ENCODE assay signal across 18 cellular contexts in the genomic region with DNA sequence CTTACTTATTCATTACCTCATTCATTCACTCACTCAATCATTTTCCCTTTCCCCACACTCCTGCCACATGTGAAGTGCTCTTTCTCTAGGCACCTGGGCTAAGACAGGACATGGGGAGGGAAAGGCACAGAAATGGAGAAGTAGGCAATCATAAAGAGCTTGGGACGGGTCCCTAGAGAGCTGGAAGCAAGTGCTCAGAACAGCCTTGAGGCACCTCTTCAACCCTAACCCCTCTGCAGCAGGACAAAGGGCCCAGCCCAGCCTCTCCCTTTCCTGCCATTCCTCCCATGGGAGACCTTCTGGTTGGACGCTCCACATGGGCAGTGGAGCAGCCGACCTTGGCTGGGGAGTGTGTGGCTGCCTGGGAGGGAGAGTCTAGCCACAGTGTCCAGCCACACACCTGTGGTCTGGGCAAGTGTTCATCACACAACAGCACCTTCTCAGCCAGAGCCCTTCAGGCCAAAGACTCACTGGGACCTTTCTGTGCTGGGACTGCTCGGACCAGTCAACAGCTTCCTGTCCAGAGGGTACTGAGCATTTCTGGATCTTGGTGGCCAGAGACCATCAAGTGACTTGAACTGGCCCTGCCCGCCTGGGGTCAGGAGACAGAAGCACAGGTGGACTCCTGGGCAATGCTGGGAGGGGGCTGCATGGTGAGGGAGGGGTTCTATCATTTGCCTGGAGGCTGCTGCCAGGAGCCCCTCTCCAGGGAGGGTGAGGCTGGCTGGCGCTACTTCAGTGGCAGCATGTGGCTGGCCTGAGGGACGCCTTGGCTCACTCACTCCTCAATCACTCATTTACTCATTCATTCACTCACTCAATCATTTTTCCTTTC. TPM values are rescaled to one million over a fixed set of nuclear protein-coding genes. Genes with fewer than 3 reads are reported as not detected.
DNase-seq lines count a peak whose midpoint lies in the region; ATAC-seq, FAIRE-seq and TF ChIP-seq lines count a peak whose summit lies in the region.
"Had no signal": no experiment of that assay in that cellular context is flagged by ENCODE, and none has a peak within 500 bp of the region (broad histone marks: within the 10 kb centered on the region; RNA-seq: fewer than 3 reads in every experiment).

No MANE protein-coding gene starts in this region.

- in situ Hi-C loops in G401 (cut with HindIII; ENCODE audit: low sequenced_read_pairs), result no loop called here

- H3K79me2 ChIP-seq in MM.1S (ENCODE audit: low read length), result no peaks in the 10 kb centered on the region

- no peaks in the 10 kb centered on the region for H3F3A ChIP-seq in MM.1S (ENCODE audit: insufficient read depth, low read length)

- H3K27me3 ChIP-seq in BLaER1 (no peaks in the 10 kb centered on the region), mucosa of stomach (ENCODE audit: control insufficient read depth, insufficient read depth, low read length) (no peaks in the 10 kb centered on the region), small intestine (ENCODE audit: control insufficient read depth in 2 of 2, insufficient read depth in 2 of 2, low read length in 2 of 2) (no peaks in the 10 kb centered on the region), MM.1S (replicated peaks; ENCODE audit: insufficient read depth, low read length) (peaks cover 68% of the 10 kb centered on the region)

- no peak for ATAC-seq in WTC11
- ATAC-seq: K562 had no signal

- no peak overlapping the region for H2AFZ ChIP-seq in MM.1S (ENCODE audit: low read length)

- H3K36me3 ChIP-seq in BLaER1, result no peaks in the 10 kb centered on the region
- H3K36me3 ChIP-seq in mucosa of stomach (ENCODE audit: control insufficient read depth, insufficient read depth, low read length), result peaks cover 9% of the 10 kb centered on the region
- H3K36me3 ChIP-seq in small intestine (ENCODE audit: control insufficient read depth in 2 of 2, insufficient read depth in 2 of 2, low read length in 2 of 2), result no peaks in the 10 kb centered on the region
- H3K36me3 ChIP-seq in MM.1S (replicated peaks; ENCODE audit: insufficient read depth, low read length), result no peaks in the 10 kb centered on the region

- H3K4me3 ChIP-seq in BLaER1, result no peak overlapping the region
- H3K4me3 ChIP-seq in mucosa of stomach (ENCODE audit: low read length), result no peak overlapping the region
- no peak overlapping the region for H3K4me3 ChIP-seq in small intestine (ENCODE audit: low read depth in 1 of 2, low read length in 2 of 2)
- no peak overlapping the region for H3K4me3 ChIP-seq in MM.1S (ENCODE audit: low read length)
- H3K4me3 ChIP-seq: K562 had no signal

- intact Hi-C loops in Calu3 (cut with micrococcal nuclease; ENCODE audit: unreplicated experiment), result no loop called here

- H3K27ac Mint-ChIP-seq in Calu3 (ENCODE audit: unreplicated experiment) (peak overlapping the region; percentile 11), WTC11 (0 out of 2 replicates have a peak overlapping the region, but pooled peaks have one; percentile 33)

- H3K4me3 Mint-ChIP-seq in Calu3 (ENCODE audit: low read depth, unreplicated experiment) (peak overlapping the region; percentile 62), WTC11 (no peak overlapping the region)

- no peaks in the 10 kb centered on the region for H3K9me3 Mint-ChIP-seq in Calu3 (ENCODE audit: low read depth, unreplicated experiment)
- no peaks in the 10 kb centered on the region for H3K9me3 Mint-ChIP-seq in WTC11

- H3K27me3 Mint-ChIP-seq in Calu3 (ENCODE audit: unreplicated experiment) (no peaks in the 10 kb centered on the region), WTC11 (ENCODE audit: low read depth) (no peaks in the 10 kb centered on the region)

- TSS peak; percentile 57 for BruUV-seq in Calu3 (replicated peaks; lab: Mats Ljungman, UMichigan)

- H3K9me3 ChIP-seq in BLaER1, result no peaks in the 10 kb centered on the region
- H3K9me3 ChIP-seq in mucosa of stomach (ENCODE audit: control insufficient read depth, low read length), result no peaks in the 10 kb centered on the region
- H3K9me3 ChIP-seq in small intestine (ENCODE audit: control insufficient read depth, low read depth), result no peaks in the 10 kb centered on the region
- no peaks in the 10 kb centered on the region for H3K9me3 ChIP-seq in MM.1S (replicated peaks; ENCODE audit: insufficient read depth, low read length)

- no peak overlapping the region for H3K27ac ChIP-seq in BLaER1
- no peak overlapping the region for H3K27ac ChIP-seq in small intestine (ENCODE audit: low read depth in 1 of 2, low read length in 1 of 2)
- no peak overlapping the region for H3K27ac ChIP-seq in MM.1S (ENCODE audit: low read length)

- peaks cover 20% of the 10 kb centered on the region for H3K36me3 Mint-ChIP-seq in Calu3 (ENCODE audit: insufficient read depth, unreplicated experiment)
- no peaks in the 10 kb centered on the region for H3K36me3 Mint-ChIP-seq in WTC11

- no peaks in the 10 kb centered on the region for H3K9me2 ChIP-seq in MM.1S (replicated peaks; ENCODE audit: insufficient read depth, low read length)

- no peaks in the 10 kb centered on the region for H4K20me1 ChIP-seq in BLaER1
- H4K20me1 ChIP-seq in MM.1S (ENCODE audit: insufficient read depth, low read length), result no peaks in the 10 kb centered on the region

- POLR2A ChIA-PET in WTC11 (lab: Charles Lee), result no interaction called here

- no peak for TF ChIP-seq CTCF in Calu3 (IDR thresholded peaks at IDR 0.05; ENCODE audit: unreplicated experiment)
- TF ChIP-seq CTCF in WTC11 (IDR thresholded peaks at IDR 0.05), result no peak
- no peak for TF ChIP-seq CTCF in MM.1S (IDR thresholded peaks at IDR 0.05; ENCODE audit: low read length)

- H3K4me2 ChIP-seq in BLaER1, result peak overlapping the region; percentile 29; the same call in 1 of the 2 replicates
- H3K4me2 ChIP-seq in MM.1S (ENCODE audit: low read depth, low read length), result no peak overlapping the region

- CTCF ChIA-PET in Calu3 (lab: Charles Lee), result interaction anchor here (0.7 kb wide), 1 partner anchor 385 kb away, joined by 3 read pairs; no protein-coding TSS in a partner anchor
- CTCF ChIA-PET in WTC11 (lab: Charles Lee), result no interaction called here

- peaks cover 41% of the 10 kb centered on the region for H3K4me1 ChIP-seq in BLaER1
- H3K4me1 ChIP-seq in mucosa of stomach (ENCODE audit: control insufficient read depth, insufficient read depth, low read length), result peaks cover 43% of the 10 kb centered on the region
- no peaks in the 10 kb centered on the region for H3K4me1 ChIP-seq in small intestine (ENCODE audit: control insufficient read depth in 2 of 2, insufficient read depth in 1 of 2, low read depth in 1 of 2, low read length in 1 of 2)
- H3K4me1 ChIP-seq in MM.1S (ENCODE audit: low read length), result no peaks in the 10 kb centered on the region

- DNase-seq in Calu3, result no peak
- no peak for DNase-seq in WTC11 (ENCODE audit: low spot score)
- no peak for DNase-seq in G401 (ENCODE audit: low spot score)
- no peak for DNase-seq in small intestine
- DNase-seq in H4 (ENCODE audit: low spot score), result no peak
- no peak for DNase-seq in MM.1S
- DNase-seq: NCI-H1092; NCI-H1694; NCI-H2107; NCI-H69; NK-92 treated with Interleukin-12 subunit alpha and Interleukin-12 subunit beta, amount 100 ng/mL, for 24 hours; OCI-M1 had no signal

- no peak for FAIRE-seq in small intestine (lab: Jason Lieb, UNC)
- FAIRE-seq: GM18507, GM19239, K562 had no signal

- H3K9ac ChIP-seq in BLaER1, result no peak overlapping the region
- peak overlapping the region; percentile 69 for H3K9ac ChIP-seq in mucosa of stomach (ENCODE audit: low read length)
- H3K9ac ChIP-seq in MM.1S (ENCODE audit: low read length), result no peak overlapping the region

- WGBS in small intestine, 3 donors, result 88 to 95% (median 91%) methylated on average over 7 of the region's 7 CpGs

- H3K4me1 Mint-ChIP-seq in Calu3 (ENCODE audit: low read depth, unreplicated experiment) (no peaks in the 10 kb centered on the region), WTC11 (no peaks in the 10 kb centered on the region)

TF ChIP-seq in WTC11, 78 proteins besides CTCF, POLR2A, EP300 and RAD21:
- TF ChIP-seq ZBTB21 (CRISPR knock-in tag; IDR thresholded peaks at IDR 0.05; ENCODE audit: borderline replicate concordance), result no peak
- no peak for TF ChIP-seq MYBL2 (CRISPR knock-in tag; IDR thresholded peaks at IDR 0.05)
- no peak for TF ChIP-seq MLX (CRISPR knock-in tag; IDR thresholded peaks at IDR 0.05)
- TF ChIP-seq ELF4 (CRISPR knock-in tag; IDR thresholded peaks at IDR 0.05; ENCODE audit: low read depth), result no peak
- TF ChIP-seq, protein P1, sequence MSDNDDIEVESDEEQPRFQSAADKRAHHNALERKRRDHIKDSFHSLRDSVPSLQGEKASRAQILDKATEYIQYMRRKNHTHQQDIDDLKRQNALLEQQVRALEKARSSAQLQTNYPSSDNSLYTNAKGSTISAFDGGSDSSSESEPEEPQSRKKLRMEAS (CRISPR knock-in tag; IDR thresholded peaks at IDR 0.05), result no peak
- no peak for TF ChIP-seq JUN (CRISPR knock-in tag; IDR thresholded peaks at IDR 0.05)
- no peak for TF ChIP-seq CREM (CRISPR knock-in tag; IDR thresholded peaks at IDR 0.05)
- no peak for TF ChIP-seq GABPB1 (CRISPR knock-in tag; IDR thresholded peaks at IDR 0.05)
- TF ChIP-seq IRF2 (CRISPR knock-in tag; IDR thresholded peaks at IDR 0.05; ENCODE audit: borderline replicate concordance, low read depth), result no peak
- no peak for TF ChIP-seq NFYB (CRISPR knock-in tag; conservative IDR thresholded peaks at IDR 0.05; ENCODE audit: low read depth)

RNA-seq across cellular contexts. Expression of gene MUC5AC, which starts 1.0 kb away (rescaled TPM):
- total RNA-seq in Calu3 (2022), result 51.2 and 145 TPM in 2 replicates
- total RNA-seq in WTC11 (2021), result under 0.01 TPM in 1 of 3 replicates, not detected in the others
- not detected in 2 replicates for total RNA-seq in G401 (2014; rRNA removed; shearing (Covaris generic))
- under 1 TPM in 1 of 3 donors, not detected in 2; 0.06 TPM for polyA plus RNA-seq in small intestine
- not detected in 2 replicates for total RNA-seq in H4 (2014; rRNA removed; shearing (Covaris generic))
- total RNA-seq: K562 had no signal
- polyA plus RNA-seq: BJ, K562 had no signal

Comparison
In these comparisons a context has a peak if more than half of its experiments do, and no peak if none do; other contexts are left out.
1. RNA of gene MUC5AC, which starts 1.0 kb away (total RNA-seq): 51.2 to 145 TPM in Calu3; under 0.01 TPM in WTC11, not detected in G401 and not detected in H4; every median in the first group is over 10 times any median in the second.